Comparison of ENCODE assay signal across 25 cellular contexts in the genomic region with DNA sequence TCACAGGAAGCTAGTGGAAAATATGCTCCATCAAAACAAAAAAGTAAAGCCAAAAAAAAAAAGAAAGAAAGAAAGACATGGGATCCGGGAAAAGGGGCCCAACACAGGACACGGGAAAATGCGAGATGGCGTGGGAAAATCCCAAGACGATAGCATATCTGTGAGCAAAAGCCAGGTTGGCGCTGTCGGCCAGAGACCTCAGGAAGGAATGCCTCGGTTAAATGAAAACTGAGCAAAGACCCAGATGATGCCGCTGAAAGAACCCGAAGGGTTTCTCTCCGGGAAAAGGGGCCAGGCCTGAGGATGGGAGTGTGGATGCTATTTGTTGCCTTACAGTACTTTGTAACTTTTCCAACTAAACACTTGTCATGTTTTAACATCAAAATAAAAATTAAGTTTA. TPM values are rescaled to one million over a fixed set of nuclear protein-coding genes. Genes with fewer than 3 reads are reported as not detected.
DNase-seq lines count a peak whose midpoint lies in the region; ATAC-seq and TF ChIP-seq lines count a peak whose summit lies in the region.
"Had no signal": no experiment of that assay in that cellular context is flagged by ENCODE, and none has a peak within 500 bp of the region (broad histone marks: within the 10 kb centered on the region; RNA-seq: fewer than 3 reads in every experiment).

No MANE protein-coding gene starts in this region.

- TF ChIP-seq CTCF in nephron progenitor cell (IDR thresholded peaks at IDR 0.05) = no peak

- no peak for ATAC-seq in activated T-helper 17 cell treated with anti-CD3 and anti-CD28 coated beads, Interleukin-2, amount 50 U/mL, for 72 hours (replicated peaks)
- no peak for ATAC-seq in HG03439 (IDR thresholded peaks at IDR 0.05; ENCODE audit: unreplicated experiment)
- ATAC-seq: heart right ventricle; naive thymus-derived CD4-positive, alpha-beta T cell; PC-3; right lobe of liver; Right ventricle myocardium inferior had no signal

- CTCF ChIA-PET in activated naive CD4-positive, alpha-beta T cell treated with anti-CD3 and anti-CD28 coated beads, Interleukin-2, amount 10 ng/mL, durations not matched to agents 7 days and 5 days (lab: Charles Lee) = no interaction called here

- no peak overlapping the region for H3K27ac Mint-ChIP-seq in activated naive CD4-positive, alpha-beta T cell treated with anti-CD3 and anti-CD28 coated beads, Interleukin-2, amount 10 ng/mL, durations not matched to agents 7 days and 5 days
- peak overlapping the region; percentile 33 for H3K27ac Mint-ChIP-seq in activated T-helper 17 cell treated with anti-CD3 and anti-CD28 coated beads, Interleukin-2, amount 50 U/mL, for 72 hours
- peak overlapping the region; percentile 28 for H3K27ac Mint-ChIP-seq in nephron progenitor cell
- H3K27ac Mint-ChIP-seq: activated B cell treated with CpG ODN at 0.5 μM for 24 hours; activated naive CD8-positive, alpha-beta T cell; CD4-positive, alpha-beta memory T cell; mesothelial cell of epicardium; naive thymus-derived CD4-positive, alpha-beta T cell had no signal

- H3K4me3 Mint-ChIP-seq in activated naive CD4-positive, alpha-beta T cell treated with anti-CD3 and anti-CD28 coated beads, Interleukin-2, amount 10 ng/mL, durations not matched to agents 7 days and 5 days = no peak overlapping the region
- H3K4me3 Mint-ChIP-seq in activated T-helper 17 cell treated with anti-CD3 and anti-CD28 coated beads, Interleukin-2, amount 50 U/mL, for 72 hours = no peak overlapping the region
- H3K4me3 Mint-ChIP-seq in nephron progenitor cell = no peak overlapping the region
- H3K4me3 Mint-ChIP-seq: activated B cell treated with CpG ODN at 0.5 μM for 24 hours; activated naive CD8-positive, alpha-beta T cell; CD4-positive, alpha-beta memory T cell; mesothelial cell of epicardium; naive thymus-derived CD4-positive, alpha-beta T cell had no signal

- no peaks in the 10 kb centered on the region for H3K4me1 Mint-ChIP-seq in activated naive CD4-positive, alpha-beta T cell treated with anti-CD3 and anti-CD28 coated beads, Interleukin-2, amount 10 ng/mL, durations not matched to agents 7 days and 5 days
- no peaks in the 10 kb centered on the region for H3K4me1 Mint-ChIP-seq in activated T-helper 17 cell treated with anti-CD3 and anti-CD28 coated beads, Interleukin-2, amount 50 U/mL, for 72 hours
- H3K4me1 Mint-ChIP-seq in nephron progenitor cell = peaks cover 16% of the 10 kb centered on the region
- H3K4me1 Mint-ChIP-seq: activated B cell treated with CpG ODN at 0.5 μM for 24 hours; CD4-positive, alpha-beta memory T cell; mesothelial cell of epicardium; naive thymus-derived CD4-positive, alpha-beta T cell had no signal

- H3K27me3 Mint-ChIP-seq in activated naive CD4-positive, alpha-beta T cell treated with anti-CD3 and anti-CD28 coated beads, Interleukin-2, amount 10 ng/mL, durations not matched to agents 7 days and 5 days = no peaks in the 10 kb centered on the region
- peaks cover 6% of the 10 kb centered on the region for H3K27me3 Mint-ChIP-seq in activated T-helper 17 cell treated with anti-CD3 and anti-CD28 coated beads, Interleukin-2, amount 50 U/mL, for 72 hours
- H3K27me3 Mint-ChIP-seq in nephron progenitor cell (ENCODE audit: low read depth, poor library complexity) = peaks cover 8% of the 10 kb centered on the region
- H3K27me3 Mint-ChIP-seq: activated B cell treated with CpG ODN at 0.5 μM for 24 hours; activated naive CD8-positive, alpha-beta T cell had no signal

- in situ Hi-C loops in G401 (cut with HindIII; ENCODE audit: low sequenced_read_pairs) = no loop called here

- H3K9me3 Mint-ChIP-seq in activated naive CD4-positive, alpha-beta T cell treated with anti-CD3 and anti-CD28 coated beads, Interleukin-2, amount 10 ng/mL, durations not matched to agents 7 days and 5 days = peaks cover 3% of the 10 kb centered on the region
- H3K9me3 Mint-ChIP-seq in activated T-helper 17 cell treated with anti-CD3 and anti-CD28 coated beads, Interleukin-2, amount 50 U/mL, for 72 hours = peaks cover 5% of the 10 kb centered on the region
- H3K9me3 Mint-ChIP-seq in nephron progenitor cell = peaks cover 4% of the 10 kb centered on the region
- H3K9me3 Mint-ChIP-seq: activated B cell treated with CpG ODN at 0.5 μM for 24 hours; CD4-positive, alpha-beta memory T cell had no signal

- peak; percentile 12 for DNase-seq in activated naive CD4-positive, alpha-beta T cell treated with anti-CD3 and anti-CD28 coated beads, Interleukin-2, amount 10 ng/mL, durations not matched to agents 7 days and 5 days
- no peak for DNase-seq in activated naive CD4-positive, alpha-beta T cell (lab: John Stamatoyannopoulos, UW)
- DNase-seq in nephron progenitor cell = no peak
- DNase-seq in G401 (ENCODE audit: low spot score) = no peak
- DNase-seq in GOT3 (lab: John Stamatoyannopoulos, UW) = no peak
- DNase-seq: activated B cell treated with CpG ODN at 0.5 μM for 24 hours; CD4-positive, alpha-beta memory T cell; heart right ventricle; MG63; naive thymus-derived CD4-positive, alpha-beta T cell; NCI-H1417 treated with DMSO at 0.1 percent for 48 hours; NCI-H2081; NCI-H526; occipital lobe; PC-3; SK-N-SH; stimulated activated CD4-positive, alpha-beta T cell treated with anti-CD3 and anti-CD28 coated beads, Interleukin-12 subunit alpha, Interleukin-12 subunit beta, amount 100 ng/mL, for 4 hours; stimulated activated CD4-positive, alpha-beta T cell treated with anti-CD3 and anti-CD28 coated beads, Interleukin-2, amount 100 ng/mL, for 48 hours; substantia nigra had no signal

- H3K36me3 Mint-ChIP-seq in activated naive CD4-positive, alpha-beta T cell treated with anti-CD3 and anti-CD28 coated beads, Interleukin-2, amount 10 ng/mL, durations not matched to agents 7 days and 5 days = no peaks in the 10 kb centered on the region
- H3K36me3 Mint-ChIP-seq in activated T-helper 17 cell treated with anti-CD3 and anti-CD28 coated beads, Interleukin-2, amount 50 U/mL, for 72 hours (ENCODE audit: low read depth) = no peaks in the 10 kb centered on the region
- H3K36me3 Mint-ChIP-seq in nephron progenitor cell (ENCODE audit: low read depth) = no peaks in the 10 kb centered on the region
- H3K36me3 Mint-ChIP-seq: activated naive CD8-positive, alpha-beta T cell; CD4-positive, alpha-beta memory T cell; mesothelial cell of epicardium; naive thymus-derived CD4-positive, alpha-beta T cell had no signal

RNA-seq across cellular contexts. Expression of gene PPP2R2D, which starts 49.5 kb away (rescaled TPM):
- 10 to 100 TPM; 31.6 to 46.4 TPM for total RNA-seq in activated T-helper 17 cell treated with anti-CD3 and anti-CD28 coated beads, Interleukin-2, amount 50 U/mL, for 72 hours
- total RNA-seq in G401 (2014; rRNA removed; shearing (Covaris generic)) = 32.2 and 57.5 TPM in 2 replicates
